22 cellular contexts compared by ENCODE assay signal in the genomic region with DNA sequence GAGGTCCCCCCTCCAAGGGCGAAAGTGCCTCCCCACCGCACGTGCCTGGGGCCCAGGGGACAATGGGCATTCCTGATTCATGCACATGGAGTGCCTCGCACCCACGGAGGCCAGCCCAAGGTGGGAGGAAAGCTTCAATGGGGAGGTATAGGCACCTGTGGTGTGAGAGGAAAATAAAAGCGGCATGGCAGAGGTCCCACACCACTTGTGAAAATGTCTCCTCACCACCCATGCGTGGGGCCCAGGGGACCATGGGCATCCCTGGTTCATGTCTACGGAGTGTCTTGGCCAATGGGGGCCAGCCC.
DNase-seq lines count a peak whose midpoint lies in the region; ATAC-seq and TF ChIP-seq lines count a peak whose summit lies in the region.
"Had no signal": no experiment of that assay in that cellular context is flagged by ENCODE, and none has a peak within 500 bp of the region (broad histone marks: within the 10 kb centered on the region; RNA-seq: fewer than 3 reads in every experiment).

No MANE protein-coding gene starts in this region.

- no peaks in the 10 kb centered on the region for H3K36me3 ChIP-seq in OCI-LY7 (ENCODE audit: insufficient read depth, low read length)
- H3K36me3 ChIP-seq: ovary, thoracic aorta had no signal

- no peaks in the 10 kb centered on the region for H3K4me1 Mint-ChIP-seq in activated T-cell treated with anti-CD3 and anti-CD28 coated beads, Interleukin-2, amount 50 U/mL, for 24 hours (ENCODE audit: low read depth)
- no peaks in the 10 kb centered on the region for H3K4me1 Mint-ChIP-seq in activated T-cell treated with anti-CD3 and anti-CD28 coated beads, Interleukin-2, amount 50 U/mL, for 72 hours (ENCODE audit: low read depth)
- H3K4me1 Mint-ChIP-seq in progenitor cell of endocrine pancreas (ENCODE audit: low read depth): no peaks in the 10 kb centered on the region

- no peaks in the 10 kb centered on the region for H3K79me2 ChIP-seq in OCI-LY7 (ENCODE audit: insufficient read depth, low read depth, low read length)

- no peak overlapping the region for H3K4me3 Mint-ChIP-seq in activated T-cell treated with anti-CD3 and anti-CD28 coated beads, Interleukin-2, amount 50 U/mL, for 24 hours
- no peak overlapping the region for H3K4me3 Mint-ChIP-seq in activated T-cell treated with anti-CD3 and anti-CD28 coated beads, Interleukin-2, amount 50 U/mL, for 72 hours
- H3K4me3 Mint-ChIP-seq in progenitor cell of endocrine pancreas (ENCODE audit: low read depth): no peak overlapping the region
- H3K4me3 Mint-ChIP-seq: activated CD8-positive, alpha-beta T cell treated with anti-CD3 and anti-CD28 coated beads for 36 hours; activated T-helper 1 cell treated with anti-CD3 and anti-CD28 coated beads, Interleukin-12 subunit alpha, Interleukin-12 subunit beta, Interleukin-2, Interleukin-4 antibody, amounts not matched to agents 30 ng/mL and 10 ng/mL and 1 ng/mL, durations not matched to agents 14 hours and 24 hours and 36 hours had no signal

- POLR2A ChIA-PET in OCI-LY7 (lab: Charles Lee): no interaction called here

- CTCF ChIA-PET in OCI-LY7 (lab: Charles Lee; ENCODE audit: unreplicated experiment): no interaction called here

- no peak overlapping the region for H3K27ac ChIP-seq in OCI-LY7 (ENCODE audit: low read depth, low read length, poor library complexity, severe bottlenecking)
- H3K27ac ChIP-seq: C4-2B, ovary, thoracic aorta had no signal

- no peaks in the 10 kb centered on the region for H3K27me3 Mint-ChIP-seq in activated T-cell treated with anti-CD3 and anti-CD28 coated beads, Interleukin-2, amount 50 U/mL, for 24 hours
- no peaks in the 10 kb centered on the region for H3K27me3 Mint-ChIP-seq in activated T-cell treated with anti-CD3 and anti-CD28 coated beads, Interleukin-2, amount 50 U/mL, for 72 hours (ENCODE audit: low read depth)
- no peaks in the 10 kb centered on the region for H3K27me3 Mint-ChIP-seq in progenitor cell of endocrine pancreas
- H3K27me3 Mint-ChIP-seq: activated CD8-positive, alpha-beta T cell treated with anti-CD3 and anti-CD28 coated beads for 36 hours had no signal

- ATAC-seq in activated T-cell treated with anti-CD3 and anti-CD28 coated beads, Interleukin-2, amount 50 U/mL, for 72 hours (replicated peaks in 1 of 2): no peak
- no peak for ATAC-seq in left ventricle myocardium superior
- ATAC-seq: activated CD8-positive, alpha-beta T cell treated with anti-CD3 and anti-CD28 coated beads for 36 hours; left colon had no signal

- no peaks in the 10 kb centered on the region for H3K9me2 ChIP-seq in OCI-LY7 (ENCODE audit: insufficient read depth, low read length)

- peaks cover 10% of the 10 kb centered on the region for H3K36me3 Mint-ChIP-seq in activated T-cell treated with anti-CD3 and anti-CD28 coated beads, Interleukin-2, amount 50 U/mL, for 24 hours (ENCODE audit: low read depth)
- peaks cover 11 to 42% of the 10 kb centered on the region in 2 donors for H3K36me3 Mint-ChIP-seq in activated T-cell treated with anti-CD3 and anti-CD28 coated beads, Interleukin-2, amount 50 U/mL, for 72 hours (ENCODE audit: insufficient read depth in 2 of 2)
- peaks cover 5% of the 10 kb centered on the region for H3K36me3 Mint-ChIP-seq in progenitor cell of endocrine pancreas (ENCODE audit: insufficient read depth)

- no peak for TF ChIP-seq CTCF in GM10266 (IDR thresholded peaks at IDR 0.05; ENCODE audit: control insufficient read depth, insufficient read depth, low read depth, missing control alignments)
- TF ChIP-seq CTCF in progenitor cell of endocrine pancreas (IDR thresholded peaks at IDR 0.05; ENCODE audit: unreplicated experiment): no peak
- TF ChIP-seq CTCF in OCI-LY7 (conservative IDR thresholded peaks at IDR 0.05; ENCODE audit: low read length): no peak

- H3K9me3 ChIP-seq in OCI-LY7 (ENCODE audit: low read length): peaks cover 26% of the 10 kb centered on the region

- H3K4me1 ChIP-seq in OCI-LY7 (ENCODE audit: insufficient read depth, low read length, poor library complexity, severe bottlenecking): no peaks in the 10 kb centered on the region

- no peak overlapping the region for H2AFZ ChIP-seq in OCI-LY7 (ENCODE audit: low read length)

- peak; percentile 5 for DNase-seq in activated T-cell treated with anti-CD3 and anti-CD28 coated beads, Interleukin-2, amount 50 U/mL, for 24 hours
- DNase-seq in activated T-cell treated with anti-CD3 and anti-CD28 coated beads, Interleukin-2, amount 50 U/mL, for 72 hours: no peak
- DNase-seq in GM10266 (ENCODE audit: extremely low spot score) (peak; percentile 1), left ventricle myocardium superior (peak; percentile 19), progenitor cell of endocrine pancreas (ENCODE audit: low spot score, unreplicated experiment) (peak; percentile 7), OCI-LY7 (ENCODE audit: low spot score) (no peak), NCI-H510A (lab: John Stamatoyannopoulos, UW) (no peak), DMS53 treated with DMSO at 0.1 percent for 48 hours (lab: John Stamatoyannopoulos, UW; ENCODE audit: unreplicated experiment) (no peak)
- DNase-seq: activated CD8-positive, alpha-beta T cell treated with anti-CD3 and anti-CD28 coated beads for 36 hours; amniotic stem cell; central memory CD4-positive, alpha-beta T cell; DMS79 treated with DMSO at 0.1 percent for 48 hours; hippocampal formation; NCI-H1048; NCI-H2081; SHP77 treated with DMSO at 0.1 percent for 48 hours had no signal

- H3K4me3 ChIP-seq in OCI-LY7 (ENCODE audit: low read depth, low read length, poor library complexity, severe bottlenecking): no peak overlapping the region
- H3K4me3 ChIP-seq: ovary, smooth muscle cell, thoracic aorta had no signal

- no TSS peak for BruUV-seq in OCI-LY7 (replicated peaks; lab: Mats Ljungman, UMichigan)

- no peaks in the 10 kb centered on the region for H4K20me1 ChIP-seq in OCI-LY7 (ENCODE audit: insufficient read depth, low read length)

- intact Hi-C loops in left ventricle myocardium superior (cut with micrococcal nuclease) (no loop called here), OCI-LY7 (cut with micrococcal nuclease; ENCODE audit: unreplicated experiment) (no loop called here)

- H3K4me2 ChIP-seq in OCI-LY7 (ENCODE audit: low read length): no peak overlapping the region
- H3K4me2 ChIP-seq: smooth muscle cell had no signal

- peaks cover 62% of the 10 kb centered on the region for H3K9me3 Mint-ChIP-seq in activated T-cell treated with anti-CD3 and anti-CD28 coated beads, Interleukin-2, amount 50 U/mL, for 24 hours
- H3K9me3 Mint-ChIP-seq in activated T-cell treated with anti-CD3 and anti-CD28 coated beads, Interleukin-2, amount 50 U/mL, for 72 hours: peaks cover 16 to 20% of the 10 kb centered on the region in 2 donors
- peaks cover 74% of the 10 kb centered on the region for H3K9me3 Mint-ChIP-seq in progenitor cell of endocrine pancreas (ENCODE audit: low read depth)

- H3K27ac Mint-ChIP-seq in activated T-cell treated with anti-CD3 and anti-CD28 coated beads, Interleukin-2, amount 50 U/mL, for 24 hours: no peak overlapping the region
- H3K27ac Mint-ChIP-seq in activated T-cell treated with anti-CD3 and anti-CD28 coated beads, Interleukin-2, amount 50 U/mL, for 72 hours: no peak overlapping the region
- no peak overlapping the region for H3K27ac Mint-ChIP-seq in progenitor cell of endocrine pancreas
- H3K27ac Mint-ChIP-seq: activated CD8-positive, alpha-beta T cell treated with anti-CD3 and anti-CD28 coated beads for 36 hours; activated T-helper 1 cell treated with anti-CD3 and anti-CD28 coated beads, Interleukin-12 subunit alpha, Interleukin-12 subunit beta, Interleukin-2, Interleukin-4 antibody, amounts not matched to agents 30 ng/mL and 10 ng/mL and 1 ng/mL, durations not matched to agents 14 hours and 24 hours and 36 hours had no signal

Comparison
In these comparisons a context has a peak if more than half of its experiments do, and no peak if none do; other contexts are left out.
1. DNase-seq: peak in activated T-cell treated with anti-CD3 and anti-CD28 coated beads, Interleukin-2, amount 50 U/mL, for 24 hours (single experiment), GM10266 (single experiment), left ventricle myocardium superior (single experiment) and progenitor cell of endocrine pancreas (single experiment); none in activated T-cell treated with anti-CD3 and anti-CD28 coated beads, Interleukin-2, amount 50 U/mL, for 72 hours (0 of 2), OCI-LY7 (single experiment), NCI-H510A (single experiment) and DMS53 treated with DMSO at 0.1 percent for 48 hours (single experiment).